Comparison of ENCODE assay signal across 8 cellular contexts in genomic region chr3:113035387-113035982, GRCh38. TPM values are rescaled to one million over a fixed set of nuclear protein-coding genes. Genes with fewer than 3 reads are reported as not detected.
DNase-seq lines count a peak whose midpoint lies in the region; ATAC-seq and TF ChIP-seq lines count a peak whose summit lies in the region.

No MANE protein-coding gene starts in this region.

- H3K9me2 ChIP-seq in HCT116 (ENCODE audit: insufficient read depth): no peaks in the 10 kb centered on the region

- no peaks in the 10 kb centered on the region for H3K27me3 ChIP-seq in HCT116 (ENCODE audit: insufficient read depth, low read length)
- H3K27me3 ChIP-seq in aorta (ENCODE audit: control insufficient read depth in 1 of 2, insufficient read depth in 2 of 2, low read length in 1 of 2): no peaks in the 10 kb centered on the region

- TF ChIP-seq POLR2A in HCT116 (IDR thresholded peaks at IDR 0.05; ENCODE audit: borderline replicate concordance, extremely low read depth, insufficient read depth, insufficient read length): no peak

- POLR2A ChIA-PET in HCT116 (lab: Charles Lee): interaction anchor here (2.1 kb wide), 1 partner anchor 16 kb away, joined by 5 read pairs; a partner anchor contains a TSS

- CTCF ChIA-PET in HCT116 (lab: Charles Lee): interaction anchor here (1.1 to 2.9 kb wide), 11 partner anchors 16 to 742 kb away, joined by 3 to 13 read pairs (median 5); partner anchors contain the start of gene SLC9C1

- no peaks in the 10 kb centered on the region for H3K9me3 ChIP-seq in HCT116 (ENCODE audit: control insufficient read depth in 1 of 2, insufficient read depth in 1 of 2, low read depth in 1 of 2, low read length in 2 of 2)
- H3K9me3 ChIP-seq in aorta (ENCODE audit: control insufficient read depth, low read length): no peaks in the 10 kb centered on the region

- no peaks in the 10 kb centered on the region for H4K20me1 ChIP-seq in HCT116 (ENCODE audit: insufficient read depth)

- no peak overlapping the region for H3K9ac ChIP-seq in HCT116 (ENCODE audit: low read length)

- no TSS peak for BruUV-seq in HCT116 (replicated peaks; lab: Mats Ljungman, UMichigan)

- H3K36me3 ChIP-seq in HCT116 (ENCODE audit: control insufficient read depth in 1 of 2, insufficient read depth in 2 of 2, low read length in 2 of 2) (no peaks in the 10 kb centered on the region), aorta (ENCODE audit: control insufficient read depth in 1 of 2, insufficient read depth in 2 of 2, low read length in 1 of 2) (no peaks in the 10 kb centered on the region)

- H3K4me2 ChIP-seq in HCT116 (ENCODE audit: low read length): no peak overlapping the region

- ATAC-seq in HCT116: peak; percentile 99
- ATAC-seq in aorta (ENCODE audit: low FRiP score): peak; percentile 69

- 62 to 66% methylated on average over 6 of the region's 6 CpGs for WGBS in aorta, 2 donors

- RAD21 ChIA-PET in HCT116 (lab: Charles Lee; ENCODE audit: low non-redundant PET in 1 of 2, low total read pairs in 2 of 2, uncharacterized antibody in 2 of 2, unreplicated experiment in 2 of 2): interaction anchor here in 1 of 2 experiments (0.8 kb wide), 1 partner anchor 252 kb away, joined by 3 read pairs; no protein-coding TSS in a partner anchor

- no peak overlapping the region for H2AFZ ChIP-seq in HCT116 (ENCODE audit: low read depth, low read length, poor library complexity, severe bottlenecking)

- H3K27ac ChIP-seq in HCT116 (ENCODE audit: low read depth, low read length) (no peak overlapping the region), aorta (ENCODE audit: low read depth in 1 of 2, low read length in 2 of 2) (no peak overlapping the region)

- TF ChIP-seq RAD21 in HCT116 (IDR thresholded peaks at IDR 0.05; ENCODE audit: low read depth): peak; percentile 62

- peak; percentile 49 to 89 (median 82); a peak in 5 of 6 replicates for TF ChIP-seq CTCF in HCT116 (IDR thresholded peaks at IDR 0.05 in 2 of 3, conservative IDR thresholded peaks at IDR 0.05 in 1 of 3; ENCODE audit: borderline replicate concordance in 1 of 3, insufficient read depth in 1 of 3, low read depth in 2 of 3, low read length in 2 of 3)

- intact Hi-C loops in HCT116 (cut with micrococcal nuclease): loop anchor here (10.0 kb wide), 1 partner anchor 391 kb away; the partner anchor contains the start of gene CCDC80
- intact Hi-C loops in aorta (cut with DNase I): no loop called here

- peak; percentile 12 for DNase-seq in stimulated activated CD8-positive, alpha-beta memory T cell treated with anti-CD3 and anti-CD28 coated beads, Interleukin-12 subunit alpha, Interleukin-12 subunit beta, amount 100 ng/mL, for 1 hour (ENCODE audit: low read depth)
- no peak for DNase-seq in stimulated activated CD8-positive, alpha-beta memory T cell treated with anti-CD3 and anti-CD28 coated beads, Interleukin-4, amount 100 ng/mL, for 48 hours
- DNase-seq in HCT116 (ENCODE audit: low read depth, low spot score): peak; percentile 50
- peak; percentile 60 for DNase-seq in NCI-H1105 treated with DMSO at 0.1 percent for 48 hours (lab: John Stamatoyannopoulos, UW)
- DNase-seq in T-helper 1 cell: peak in 3 of 5 donors; percentile 2 to 34 (median 20)
- peak; percentile 52 for DNase-seq in ecto neural progenitor cell (ENCODE audit: low spot score)
- peak; percentile 60 to 70 for DNase-seq in lung microvascular endothelial cell (ENCODE audit: low read depth in 2 of 2)
- DNase-seq in aorta: no peak

- no peaks in the 10 kb centered on the region for H3K79me2 ChIP-seq in HCT116 (ENCODE audit: insufficient read depth, low read length)

- no peaks in the 10 kb centered on the region for H3K4me1 ChIP-seq in HCT116 (ENCODE audit: control insufficient read depth in 1 of 2, insufficient read depth in 2 of 2, low read length in 2 of 2)
- no peaks in the 10 kb centered on the region for H3K4me1 ChIP-seq in aorta (ENCODE audit: control insufficient read depth in 1 of 2, insufficient read depth in 2 of 2, low read length in 2 of 2)

- H3K4me3 ChIP-seq in HCT116 (replicated peaks in 1 of 2; ENCODE audit: low read depth in 1 of 2, low read length in 2 of 2) (no peak overlapping the region), aorta (ENCODE audit: low read length in 2 of 2) (no peak overlapping the region)

TF ChIP-seq in HCT116, 20 proteins besides CTCF, POLR2A, EP300 and RAD21:
- no peak for TF ChIP-seq YY1 (IDR thresholded peaks at IDR 0.05; ENCODE audit: extremely low read depth, insufficient replicate concordance, low read depth, low read length)
- TF ChIP-seq CEBPB (IDR thresholded peaks at IDR 0.05; ENCODE audit: low read depth): peak; percentile 70
- TF ChIP-seq EZH2 (IDR thresholded peaks at IDR 0.05): no peak
TF ChIP-seq in HCT116: peak in this region for 1.

RNA-seq across cellular contexts. Expression of gene GTPBP8, which starts 44.7 kb away (rescaled TPM):
- total RNA-seq in HCT116 (2021; ENCODE audit: unreplicated experiment): 16.4 TPM
- polyA plus RNA-seq in HCT116 (2012): 11.7 and 15.8 TPM in 2 replicates
- 21.6 and 28.1 TPM in 2 replicates for total RNA-seq in lung microvascular endothelial cell
- 10 to 100 TPM; 14.2 to 15.5 TPM for total RNA-seq in aorta
- 10 to 100 TPM; 14.1 to 14.3 TPM for polyA plus RNA-seq in aorta

Comparison
In these comparisons a context has a peak if more than half of its experiments do, and no peak if none do; other contexts are left out.
1. DNase-seq: peak in stimulated activated CD8-positive, alpha-beta memory T cell treated with anti-CD3 and anti-CD28 coated beads, Interleukin-12 subunit alpha, Interleukin-12 subunit beta, amount 100 ng/mL, for 1 hour (single experiment), HCT116 (single experiment), NCI-H1105 treated with DMSO at 0.1 percent for 48 hours (single experiment), T-helper 1 cell (3 of 5), ecto neural progenitor cell (single experiment) and lung microvascular endothelial cell (2 of 2); none in stimulated activated CD8-positive, alpha-beta memory T cell treated with anti-CD3 and anti-CD28 coated beads, Interleukin-4, amount 100 ng/mL, for 48 hours (single experiment) and aorta (0 of 2).